In the genomic region with DNA sequence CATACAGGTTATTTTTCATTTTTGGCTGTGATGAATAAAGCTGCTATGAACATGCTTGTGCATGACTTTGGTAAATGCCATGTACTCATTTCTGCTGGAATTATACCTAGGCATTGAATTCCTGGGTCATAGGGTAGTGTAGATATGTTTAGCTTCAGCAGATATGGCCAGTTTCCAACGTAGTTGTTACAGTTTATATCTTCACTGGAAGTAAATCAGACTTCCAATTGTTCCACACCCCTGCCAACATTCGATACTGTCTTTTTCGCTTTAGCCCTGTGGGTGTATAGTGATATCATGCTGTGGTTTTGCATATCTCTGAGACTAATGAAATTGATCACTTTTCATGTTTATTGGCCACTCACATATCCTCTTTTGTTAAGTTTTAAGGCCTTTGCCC, we compare ENCODE assay signal across 18 cellular contexts. TPM values are rescaled to one million over a fixed set of nuclear protein-coding genes. Genes with fewer than 3 reads are reported as not detected.
A peak's percentile ranks its signal among the peaks of the same experiment; 100 is the strongest.
DNase-seq lines count a peak whose midpoint lies in the region; ATAC-seq and TF ChIP-seq lines count a peak whose summit lies in the region.
"Had no signal": no experiment of that assay in that cellular context is flagged by ENCODE, and none has a peak within 500 bp of the region (broad histone marks: within the 10 kb centered on the region; RNA-seq: fewer than 3 reads in every experiment).

No MANE protein-coding gene starts in this region.

- TF ChIP-seq POLR2A in breast epithelium (IDR thresholded peaks at IDR 0.05) (no peak), lower leg skin (IDR thresholded peaks at IDR 0.05) (no peak)

- CTCF ChIA-PET in MCF 10A (lab: Yijun Ruan, JAX) = interaction anchor here (1.0 to 3.6 kb wide), 4 partner anchors 105 to 230 kb away, joined by 3 to 18 read pairs (median 4); no protein-coding TSS in a partner anchor

- POLR2A ChIA-PET in MCF 10A (lab: Yijun Ruan, JAX) = interaction anchor here (0.7 to 2.9 kb wide), 13 partner anchors 10 to 691 kb away, joined by 3 to 26 read pairs (median 4); partner anchors contain the start of gene MAP3K14

- H3K27me3 Mint-ChIP-seq in MCF 10A (ENCODE audit: insufficient read depth, unreplicated experiment) = no peaks in the 10 kb centered on the region
- peaks cover 5% of the 10 kb centered on the region for H3K27me3 Mint-ChIP-seq in activated T-helper 17 cell treated with anti-CD3 and anti-CD28 coated beads, Interleukin-2, amount 50 U/mL, for 72 hours

- peaks cover 0 to 14% of the 10 kb centered on the region in 2 donors for H3K4me1 ChIP-seq in breast epithelium

- peaks cover 5% of the 10 kb centered on the region for H3K4me1 Mint-ChIP-seq in MCF 10A (ENCODE audit: insufficient read depth, unreplicated experiment)
- no peaks in the 10 kb centered on the region for H3K4me1 Mint-ChIP-seq in activated T-helper 17 cell treated with anti-CD3 and anti-CD28 coated beads, Interleukin-2, amount 50 U/mL, for 72 hours

- H3K9me3 Mint-ChIP-seq in MCF 10A (ENCODE audit: unreplicated experiment) = no peaks in the 10 kb centered on the region
- no peaks in the 10 kb centered on the region for H3K9me3 Mint-ChIP-seq in activated T-helper 17 cell treated with anti-CD3 and anti-CD28 coated beads, Interleukin-2, amount 50 U/mL, for 72 hours

- H3K9me3 ChIP-seq in breast epithelium = no peaks in the 10 kb centered on the region
- H3K9me3 ChIP-seq: Peyer's patch had no signal

- no peaks in the 10 kb centered on the region for H3K36me3 ChIP-seq in breast epithelium
- H3K36me3 ChIP-seq: Peyer's patch had no signal

- H3K27ac Mint-ChIP-seq in MCF 10A (ENCODE audit: low read depth, unreplicated experiment) = no peak overlapping the region
- H3K27ac Mint-ChIP-seq in activated T-helper 17 cell treated with anti-CD3 and anti-CD28 coated beads, Interleukin-2, amount 50 U/mL, for 72 hours = no peak overlapping the region

- H3K27ac ChIP-seq in breast epithelium = no peak overlapping the region
- H3K27ac ChIP-seq: 22Rv1, C4-2B, Peyer's patch had no signal

- H3K4me3 ChIP-seq in breast epithelium (no peak overlapping the region), lower leg skin (ENCODE audit: low read depth, poor library complexity, severe bottlenecking) (no peak overlapping the region)
- H3K4me3 ChIP-seq: Peyer's patch had no signal

- 35 to 37% methylated on average over 3 of the region's 3 CpGs for WGBS in lower leg skin, 2 donors

- TF ChIP-seq CTCF in MCF 10A (IDR thresholded peaks at IDR 0.05; ENCODE audit: unreplicated experiment) = no peak
- TF ChIP-seq CTCF in breast epithelium (IDR thresholded peaks at IDR 0.05) = no peak
- no peak for TF ChIP-seq CTCF in lower leg skin (IDR thresholded peaks at IDR 0.05)

- no TSS peak for BruUV-seq in MCF 10A (replicated peaks; lab: Mats Ljungman, UMichigan)

- intact Hi-C loops in MCF 10A (cut with micrococcal nuclease) (no loop called here), breast epithelium (cut with DNase I; ENCODE audit: low total_unique reads) (no loop called here), lower leg skin (cut with DNase I; ENCODE audit: low total_unique reads) (no loop called here)

- H3K27me3 ChIP-seq in breast epithelium = no peaks in the 10 kb centered on the region
- H3K27me3 ChIP-seq: Peyer's patch had no signal

- no peak overlapping the region for H3K4me3 Mint-ChIP-seq in MCF 10A (ENCODE audit: unreplicated experiment)
- H3K4me3 Mint-ChIP-seq in activated T-helper 17 cell treated with anti-CD3 and anti-CD28 coated beads, Interleukin-2, amount 50 U/mL, for 72 hours = no peak overlapping the region

- ATAC-seq in activated T-helper 17 cell treated with anti-CD3 and anti-CD28 coated beads, Interleukin-2, amount 50 U/mL, for 72 hours (replicated peaks) = peak; percentile 25
- ATAC-seq in esophagus mucosa (peak; percentile 12), HG02798 (IDR thresholded peaks at IDR 0.05; ENCODE audit: poor library complexity, unreplicated experiment) (no peak)

- DNase-seq in MCF 10A (ENCODE audit: unreplicated experiment) (peak; percentile 15), breast epithelium (ENCODE audit: low spot score in 2 of 2) (no peak), NCI-H1105 (lab: John Stamatoyannopoulos, UW) (no peak), lower leg skin (ENCODE audit: low spot score in 2 of 2) (no peak), islet precursor cell (no peak)
- DNase-seq: EL, H7, NCI-H1092, NCI-H1694, NCI-H2171, NCI-H510A, SHP77 treated with DMSO at 0.1 percent for 48 hours had no signal

- no peaks in the 10 kb centered on the region for H3K36me3 Mint-ChIP-seq in MCF 10A (ENCODE audit: insufficient read depth, unreplicated experiment)
- H3K36me3 Mint-ChIP-seq in activated T-helper 17 cell treated with anti-CD3 and anti-CD28 coated beads, Interleukin-2, amount 50 U/mL, for 72 hours (ENCODE audit: low read depth) = no peaks in the 10 kb centered on the region

RNA-seq across cellular contexts. Expression of gene ARHGAP27, which starts 50.4 kb away (rescaled TPM):
- total RNA-seq in MCF 10A (2022) (30.5 and 47.6 TPM in 2 replicates), breast epithelium (10 to 100 TPM; 17.3 to 28.8 (median 17.6) TPM), esophagus mucosa (69.0 TPM), lower leg skin (10 to 100 TPM; 58.5 to 84.4 (median 68.2) TPM)
- 10 to 100 TPM; 54.5 to 55.5 TPM for total RNA-seq in activated T-helper 17 cell treated with anti-CD3 and anti-CD28 coated beads, Interleukin-2, amount 50 U/mL, for 72 hours
